28 cellular contexts compared by ENCODE assay signal in genomic region chr2:191296083-191297006, GRCh38. TPM values are rescaled to one million over a fixed set of nuclear protein-coding genes. Genes with fewer than 3 reads are reported as not detected.
DNase-seq lines count a peak whose midpoint lies in the region; ATAC-seq and TF ChIP-seq lines count a peak whose summit lies in the region.
"Had no signal": no experiment of that assay in that cellular context is flagged by ENCODE, and none has a peak within 500 bp of the region (broad histone marks: within the 10 kb centered on the region; RNA-seq: fewer than 3 reads in every experiment).

No MANE protein-coding gene starts in this region.

- DNase-seq in AG10803 (ENCODE audit: low read depth) = peak; percentile 81
- no peak for DNase-seq in IMR-90
- DNase-seq in fibroblast of lung (ENCODE audit: low read depth in 2 of 2) = no peak
- no peak for DNase-seq in glomerular visceral epithelial cell (ENCODE audit: extremely low spot score)
- DNase-seq in iPS-NIHi7 (ENCODE audit: extremely low spot score) = no peak
- DNase-seq: activated CD4-positive, alpha-beta memory T cell treated with anti-CD3 and anti-CD28 coated beads, Interleukin-2, amount 10 ng/mL, durations not matched to agents 7 days and 5 days; Calu3; dorsolateral prefrontal cortex; hippocampal formation; NCI-H1105; NCI-H2029; NCI-H345; NCI-H774; psoas muscle; SHP77 treated with DMSO at 0.1 percent for 48 hours; small intestine; stimulated activated CD4-positive, alpha-beta T cell treated with anti-CD3 and anti-CD28 coated beads, Interleukin-2, amount 100 ng/mL, for 24 hours; upper lobe of left lung had no signal

- no peak overlapping the region for H3K23ac ChIP-seq in IMR-90 (ENCODE audit: low read depth, low read length)

- H3K36me3 Mint-ChIP-seq in nephron (ENCODE audit: low read depth) = peaks cover 6% of the 10 kb centered on the region
- H3K36me3 Mint-ChIP-seq: activated naive CD8-positive, alpha-beta T cell had no signal

- H3K4me3 ChIP-seq in AG10803 (ENCODE audit: low read length) = no peak overlapping the region
- no peak overlapping the region for H3K4me3 ChIP-seq in IMR-90 (ENCODE audit: insufficient read depth, low read depth, low read length)
- peak overlapping the region in 1 of 4 experiments; percentile 2 for H3K4me3 ChIP-seq in fibroblast of lung (replicated peaks in 1 of 4; ENCODE audit: control extremely low read depth in 1 of 4, insufficient read depth in 1 of 4, low read depth in 3 of 4, low read length in 4 of 4)
- H3K4me3 ChIP-seq: dorsolateral prefrontal cortex, psoas muscle, upper lobe of left lung had no signal

- no peaks in the 10 kb centered on the region for H3K9me3 Mint-ChIP-seq in nephron
- H3K9me3 Mint-ChIP-seq: activated CD4-positive, alpha-beta memory T cell treated with anti-CD3 and anti-CD28 coated beads, Interleukin-2, amount 10 ng/mL, durations not matched to agents 7 days and 5 days; central memory CD8-positive, alpha-beta T cell; IgD-negative memory B cell had no signal

- no peak overlapping the region for H3K4me3 Mint-ChIP-seq in nephron
- H3K4me3 Mint-ChIP-seq: activated CD4-positive, alpha-beta memory T cell treated with anti-CD3 and anti-CD28 coated beads, Interleukin-2, amount 10 ng/mL, durations not matched to agents 7 days and 5 days; activated naive CD8-positive, alpha-beta T cell; central memory CD8-positive, alpha-beta T cell; IgD-negative memory B cell had no signal

- WGBS in IMR-90 (ENCODE audit: extremely low coverage in 2 of 2, insufficient read length in 1 of 2), 2 experiments = no CpG with 5 or more reads among the region's 8 CpGs

- peaks cover 26% of the 10 kb centered on the region for H3K4me1 ChIP-seq in IMR-90 (ENCODE audit: control insufficient read depth, insufficient read depth, low read length)
- H3K4me1 ChIP-seq in fibroblast of lung (ENCODE audit: control insufficient read depth, extremely low read depth, insufficient read depth, low read length) = peaks cover 40% of the 10 kb centered on the region
- H3K4me1 ChIP-seq: psoas muscle had no signal

- TF ChIP-seq POLR2A in IMR-90 (IDR thresholded peaks at IDR 0.05; ENCODE audit: low read depth, low read length) = no peak

- intact Hi-C loops in IMR-90 (cut with micrococcal nuclease) = loop anchor here (5.0 kb wide), 5 partner anchors 34 to 129 kb away; no protein-coding TSS in a partner anchor

- no peak overlapping the region for H2AFZ ChIP-seq in IMR-90 (replicated peaks; ENCODE audit: low read length, poor library complexity)
- no peak overlapping the region for H2AFZ ChIP-seq in fibroblast of lung (ENCODE audit: low read length)

- H2AK9ac ChIP-seq in IMR-90 (replicated peaks; ENCODE audit: low read depth, low read length, poor library complexity) = no peak overlapping the region

- peak overlapping the region in 1 of 2 experiments; percentile 64; a peak in 2 of 4 replicates for H4K8ac ChIP-seq in IMR-90 (ENCODE audit: low read depth in 2 of 2, low read length in 2 of 2)

- H3K9ac ChIP-seq in IMR-90 (ENCODE audit: low read depth, low read length) = peak overlapping the region; percentile 27; the same call in 1 of the 2 replicates
- H3K9ac ChIP-seq in fibroblast of lung (ENCODE audit: insufficient read depth, low read length) = no peak overlapping the region

- H3K36me3 ChIP-seq in IMR-90 (ENCODE audit: control insufficient read depth, insufficient read depth, low read length) (peaks cover 7% of the 10 kb centered on the region), fibroblast of lung (ENCODE audit: control insufficient read depth, insufficient read depth, low read length) (no peaks in the 10 kb centered on the region)
- H3K36me3 ChIP-seq: neutrophil had no signal

- in situ Hi-C loops in IMR-90 (cut with MboI; ENCODE audit: low sequenced_read_pairs) = no loop called here

- H3K9me3 ChIP-seq in IMR-90 (ENCODE audit: control insufficient read depth, insufficient read depth, low read length) (no peaks in the 10 kb centered on the region), fibroblast of lung (ENCODE audit: control insufficient read depth, insufficient read depth, low read depth, low read length) (no peaks in the 10 kb centered on the region)
- H3K9me3 ChIP-seq: neutrophil, psoas muscle, upper lobe of left lung had no signal

- H3K4me2 ChIP-seq in IMR-90 (ENCODE audit: low read depth, low read length) (peak overlapping the region; percentile 64; the same call in 1 of the 2 replicates), fibroblast of lung (ENCODE audit: extremely low read depth, insufficient read depth, low read length) (peak overlapping the region; percentile 69)

- no peaks in the 10 kb centered on the region for H3K27me3 Mint-ChIP-seq in nephron (ENCODE audit: low read depth)
- H3K27me3 Mint-ChIP-seq: activated CD4-positive, alpha-beta memory T cell treated with anti-CD3 and anti-CD28 coated beads, Interleukin-2, amount 10 ng/mL, durations not matched to agents 7 days and 5 days; IgD-negative memory B cell had no signal

- H3K18ac ChIP-seq in IMR-90 (ENCODE audit: low read depth, low read length) = peak overlapping the region; percentile 49; the same call in 1 of the 2 replicates

- peak overlapping the region; percentile 91 for H2BK5ac ChIP-seq in IMR-90 (ENCODE audit: low read depth, low read length, poor library complexity, severe bottlenecking)

- H3K27ac ChIP-seq in IMR-90 (ENCODE audit: insufficient read depth, low read length) (peak overlapping the region; percentile 66; the same call in 1 of the 2 replicates), fibroblast of lung (ENCODE audit: insufficient read depth, low read length) (peak overlapping the region; percentile 43)
- H3K27ac ChIP-seq: C4-2B, dorsolateral prefrontal cortex, neutrophil, psoas muscle had no signal

- no peak overlapping the region for H2BK15ac ChIP-seq in IMR-90 (ENCODE audit: low read depth, low read length)

- TF ChIP-seq RAD21 in IMR-90 (IDR thresholded peaks at IDR 0.05; ENCODE audit: low read length) = no peak

- BruUV-seq in IMR-90 (replicated peaks; lab: Mats Ljungman, UMichigan) = no TSS peak

- peak overlapping the region; percentile 10; the same call in 1 of the 2 replicates for H2AK5ac ChIP-seq in IMR-90 (ENCODE audit: low read depth, low read length)

- peak overlapping the region; percentile 8; the same call in 1 of the 2 replicates for H4K5ac ChIP-seq in IMR-90 (ENCODE audit: low read depth, low read length)

- ATAC-seq in IMR-90 (ENCODE audit: low read depth) = peak; percentile 15; the same call in 1 of the 2 replicates
- no peak for ATAC-seq in HG02981 (IDR thresholded peaks at IDR 0.05; ENCODE audit: unreplicated experiment)
- ATAC-seq in GM19452 (IDR thresholded peaks at IDR 0.05; ENCODE audit: unreplicated experiment) = no peak
- ATAC-seq: activated CD4-positive, CD25-positive, alpha-beta regulatory T cell treated with anti-CD3 and anti-CD28 coated beads, Interleukin-2, amount 50 U/mL, for 24 hours; HCT116; psoas muscle had no signal

- peaks cover 11% of the 10 kb centered on the region for H3K9me1 ChIP-seq in IMR-90 (ENCODE audit: insufficient read depth, low read length)

- CTCF ChIA-PET in IMR-90 (lab: Yijun Ruan, JAX) = no interaction called here

- H3K4me1 Mint-ChIP-seq in nephron = peaks cover 20% of the 10 kb centered on the region
- H3K4me1 Mint-ChIP-seq: central memory CD8-positive, alpha-beta T cell had no signal

- no peak overlapping the region; the same call in 1 of the 2 replicates for H3K4ac ChIP-seq in IMR-90 (ENCODE audit: low read depth, low read length)

- H3K27ac Mint-ChIP-seq in nephron = peak overlapping the region; percentile 32 to 44 (median 43)
- H3K27ac Mint-ChIP-seq: activated CD4-positive, alpha-beta memory T cell treated with anti-CD3 and anti-CD28 coated beads, Interleukin-2, amount 10 ng/mL, durations not matched to agents 7 days and 5 days; activated naive CD8-positive, alpha-beta T cell had no signal

- H2BK120ac ChIP-seq in IMR-90 (ENCODE audit: low read depth, low read length) = peak overlapping the region; percentile 35; the same call in 1 of the 2 replicates

- H3K79me2 ChIP-seq in fibroblast of lung (ENCODE audit: control insufficient read depth, insufficient read depth, low read length) = peaks cover 68% of the 10 kb centered on the region

- peaks cover 35 to 75% of the 10 kb centered on the region in 2 experiments for H3K79me1 ChIP-seq in IMR-90 (ENCODE audit: low read depth in 1 of 2, low read length in 2 of 2)

- TF ChIP-seq CTCF in AG10803 (conservative IDR thresholded peaks at IDR 0.05; ENCODE audit: low read length) = no peak
- no peak for TF ChIP-seq CTCF in IMR-90 (conservative IDR thresholded peaks at IDR 0.05; ENCODE audit: low read depth, low read length)
- TF ChIP-seq CTCF in fibroblast of lung (conservative IDR thresholded peaks at IDR 0.05 in 1 of 2, IDR thresholded peaks at IDR 0.05 in 1 of 2; ENCODE audit: low read depth in 1 of 2, low read length in 2 of 2) = no peak
- no peak for TF ChIP-seq CTCF in nephron (IDR thresholded peaks at IDR 0.05; ENCODE audit: unreplicated experiment in 3 of 3)

- H4K91ac ChIP-seq in IMR-90 (ENCODE audit: insufficient read depth, low read depth, low read length) = peak overlapping the region; percentile 23; the same call in 1 of the 2 replicates

- H3K56ac ChIP-seq in IMR-90 (ENCODE audit: extremely low read depth, insufficient read depth, low read length) = peak overlapping the region; percentile 46; the same call in 1 of the 2 replicates

- H3K27me3 ChIP-seq in IMR-90 (ENCODE audit: control insufficient read depth, insufficient read depth, low read length) (no peaks in the 10 kb centered on the region), fibroblast of lung (ENCODE audit: control insufficient read depth, insufficient read depth, low read length) (no peaks in the 10 kb centered on the region)
- H3K27me3 ChIP-seq: dorsolateral prefrontal cortex, neutrophil, upper lobe of left lung had no signal

- dilution Hi-C loops in IMR-90 (cut with HindIII; ENCODE audit: low sequenced_read_pairs, unreplicated experiment) = no loop called here

- POLR2A ChIA-PET in IMR-90 (lab: Charles Lee; ENCODE audit: unreplicated experiment) = no interaction called here

- H2BK20ac ChIP-seq in IMR-90 (ENCODE audit: low read depth, low read length) = peak overlapping the region; percentile 2; the same call in 1 of the 2 replicates

- peaks cover 7% of the 10 kb centered on the region; the same call in 1 of the 2 replicates for H4K20me1 ChIP-seq in IMR-90 (ENCODE audit: insufficient read depth, low read length)
- H4K20me1 ChIP-seq in fibroblast of lung (ENCODE audit: control insufficient read depth, extremely low read depth, insufficient read depth, low read length) = no peaks in the 10 kb centered on the region

- no peak overlapping the region; the same call in 1 of the 2 replicates for H3K14ac ChIP-seq in IMR-90 (replicated peaks; ENCODE audit: low read depth, low read length)

RNA-seq across cellular contexts. Expression of gene MYO1B, which starts 51.1 kb away (rescaled TPM):
- total RNA-seq in IMR-90 (2012; rRNA removed) = 116 and 167 TPM in 2 replicates
- 44.3 and 57.2 TPM in 2 replicates for polyA plus RNA-seq in IMR-90 (2012; rRNA removed)
- 11.9 and 14.9 TPM in 2 replicates for polyA plus RNA-seq in IMR-90 (2012; cell fraction: cytosol; rRNA removed)
- 10.3 and 68.5 TPM in 2 replicates for polyA plus RNA-seq in IMR-90 (2012; cell fraction: nucleus; rRNA removed; ENCODE audit: low replicate concordance)
- total RNA-seq in fibroblast of lung = 113 and 151 TPM in 2 replicates
- polyA plus RNA-seq in fibroblast of lung = 91.0 and 194 TPM in 2 replicates
- 62.6 and 130 TPM in 2 replicates for polyA plus RNA-seq in fibroblast of lung (2012)
- 51.0 and 65.5 TPM in 2 replicates for polyA minus RNA-seq in fibroblast of lung (ENCODE audit: low replicate concordance)
